Comparison of ENCODE assay signal across 1 cellular context in the genomic region with DNA sequence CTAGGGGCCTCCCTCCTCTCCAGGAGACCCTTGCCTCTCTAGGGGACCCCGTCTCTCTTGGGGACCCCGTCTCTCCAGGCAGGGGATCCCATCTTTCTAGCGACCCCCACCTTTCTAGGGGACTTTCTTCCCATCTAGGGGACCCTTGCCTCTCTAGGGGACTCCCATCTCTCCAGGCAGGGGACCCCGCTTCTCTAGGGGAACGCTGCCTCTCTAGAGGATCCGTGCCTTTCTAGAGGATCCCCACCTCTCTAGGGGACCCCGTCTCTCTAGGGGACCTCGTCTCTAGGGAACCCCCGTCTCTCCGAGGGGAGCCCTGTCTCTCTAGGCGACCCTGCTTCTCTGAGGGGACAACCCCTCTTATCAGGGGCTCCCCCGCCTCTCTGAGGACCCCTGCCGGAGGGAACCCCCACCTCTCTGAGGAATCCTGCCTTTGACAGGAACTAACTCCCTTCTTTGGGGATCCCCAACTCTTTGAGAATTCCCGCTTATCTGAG.
TF ChIP-seq lines count a peak whose summit lies in the region.

No MANE protein-coding gene starts in this region.

TF ChIP-seq in K562, 482 proteins besides CTCF, POLR2A, EP300 and RAD21 (continued from another document):
- TF ChIP-seq, protein P1, sequence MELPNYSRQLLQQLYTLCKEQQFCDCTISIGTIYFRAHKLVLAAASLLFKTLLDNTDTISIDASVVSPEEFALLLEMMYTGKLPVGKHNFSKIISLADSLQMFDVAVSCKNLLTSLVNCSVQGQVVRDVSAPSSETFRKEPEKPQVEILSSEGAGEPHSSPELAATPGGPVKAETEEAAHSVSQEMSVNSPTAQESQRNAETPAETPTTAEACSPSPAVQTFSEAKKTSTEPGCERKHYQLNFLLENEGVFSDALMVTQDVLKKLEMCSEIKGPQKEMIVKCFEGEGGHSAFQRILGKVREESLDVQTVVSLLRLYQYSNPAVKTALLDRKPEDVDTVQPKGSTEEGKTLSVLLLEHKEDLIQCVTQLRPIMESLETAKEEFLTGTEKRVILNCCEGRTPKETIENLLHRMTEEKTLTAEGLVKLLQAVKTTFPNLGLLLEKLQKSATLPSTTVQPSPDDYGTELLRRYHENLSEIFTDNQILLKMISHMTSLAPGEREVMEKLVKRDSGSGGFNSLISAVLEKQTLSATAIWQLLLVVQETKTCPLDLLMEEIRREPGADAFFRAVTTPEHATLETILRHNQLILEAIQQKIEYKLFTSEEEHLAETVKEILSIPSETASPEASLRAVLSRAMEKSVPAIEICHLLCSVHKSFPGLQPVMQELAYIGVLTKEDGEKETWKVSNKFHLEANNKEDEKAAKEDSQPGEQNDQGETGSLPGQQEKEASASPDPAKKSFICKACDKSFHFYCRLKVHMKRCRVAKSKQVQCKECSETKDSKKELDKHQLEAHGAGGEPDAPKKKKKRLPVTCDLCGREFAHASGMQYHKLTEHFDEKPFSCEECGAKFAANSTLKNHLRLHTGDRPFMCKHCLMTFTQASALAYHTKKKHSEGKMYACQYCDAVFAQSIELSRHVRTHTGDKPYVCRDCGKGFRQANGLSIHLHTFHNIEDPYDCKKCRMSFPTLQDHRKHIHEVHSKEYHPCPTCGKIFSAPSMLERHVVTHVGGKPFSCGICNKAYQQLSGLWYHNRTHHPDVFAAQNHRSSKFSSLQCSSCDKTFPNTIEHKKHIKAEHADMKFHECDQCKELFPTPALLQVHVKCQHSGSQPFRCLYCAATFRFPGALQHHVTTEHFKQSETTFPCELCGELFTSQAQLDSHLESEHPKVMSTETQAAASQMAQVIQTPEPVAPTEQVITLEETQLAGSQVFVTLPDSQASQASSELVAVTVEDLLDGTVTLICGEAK (IDR thresholded peaks at IDR 0.05) = peak; percentile 28; the same call in 1 of the 2 replicates
- TF ChIP-seq, protein P1 (CRISPR knock-in tag; IDR thresholded peaks at IDR 0.05) = no peak
- TF ChIP-seq, protein P2, sequence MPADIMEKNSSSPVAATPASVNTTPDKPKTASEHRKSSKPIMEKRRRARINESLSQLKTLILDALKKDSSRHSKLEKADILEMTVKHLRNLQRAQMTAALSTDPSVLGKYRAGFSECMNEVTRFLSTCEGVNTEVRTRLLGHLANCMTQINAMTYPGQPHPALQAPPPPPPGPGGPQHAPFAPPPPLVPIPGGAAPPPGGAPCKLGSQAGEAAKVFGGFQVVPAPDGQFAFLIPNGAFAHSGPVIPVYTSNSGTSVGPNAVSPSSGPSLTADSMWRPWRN (IDR thresholded peaks at IDR 0.05; ENCODE audit: low read depth) = no peak
- TF ChIP-seq, protein P3, sequence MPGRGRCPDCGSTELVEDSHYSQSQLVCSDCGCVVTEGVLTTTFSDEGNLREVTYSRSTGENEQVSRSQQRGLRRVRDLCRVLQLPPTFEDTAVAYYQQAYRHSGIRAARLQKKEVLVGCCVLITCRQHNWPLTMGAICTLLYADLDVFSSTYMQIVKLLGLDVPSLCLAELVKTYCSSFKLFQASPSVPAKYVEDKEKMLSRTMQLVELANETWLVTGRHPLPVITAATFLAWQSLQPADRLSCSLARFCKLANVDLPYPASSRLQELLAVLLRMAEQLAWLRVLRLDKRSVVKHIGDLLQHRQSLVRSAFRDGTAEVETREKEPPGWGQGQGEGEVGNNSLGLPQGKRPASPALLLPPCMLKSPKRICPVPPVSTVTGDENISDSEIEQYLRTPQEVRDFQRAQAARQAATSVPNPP (IDR thresholded peaks at IDR 0.05; ENCODE audit: borderline replicate concordance, insufficient read depth, insufficient read length) = no peak
- TF ChIP-seq FOS (IDR thresholded peaks at IDR 0.05; ENCODE audit: extremely low read depth, insufficient read length) (no peak), SRF (CRISPR knock-in tag; IDR thresholded peaks at IDR 0.05) (peak in 1 of 2 experiments; percentile 35; a peak in 1 of 4 replicates), TEAD4 (IDR thresholded peaks at IDR 0.05; ENCODE audit: low read length) (no peak), TEAD4 (CRISPR knock-in tag; IDR thresholded peaks at IDR 0.05; ENCODE audit: borderline replicate concordance) (peak; percentile 48; the same call in 1 of the 2 replicates), RBM34 (IDR thresholded peaks at IDR 0.05; ENCODE audit: borderline replicate concordance, insufficient read depth, low read length) (no peak), ATF1 (CRISPR knock-in tag; IDR thresholded peaks at IDR 0.05) (no peak), ATF1 (tag; IDR thresholded peaks at IDR 0.05) (no peak), NFATC3 (IDR thresholded peaks at IDR 0.05) (no peak)
- TF ChIP-seq, protein P4, sequence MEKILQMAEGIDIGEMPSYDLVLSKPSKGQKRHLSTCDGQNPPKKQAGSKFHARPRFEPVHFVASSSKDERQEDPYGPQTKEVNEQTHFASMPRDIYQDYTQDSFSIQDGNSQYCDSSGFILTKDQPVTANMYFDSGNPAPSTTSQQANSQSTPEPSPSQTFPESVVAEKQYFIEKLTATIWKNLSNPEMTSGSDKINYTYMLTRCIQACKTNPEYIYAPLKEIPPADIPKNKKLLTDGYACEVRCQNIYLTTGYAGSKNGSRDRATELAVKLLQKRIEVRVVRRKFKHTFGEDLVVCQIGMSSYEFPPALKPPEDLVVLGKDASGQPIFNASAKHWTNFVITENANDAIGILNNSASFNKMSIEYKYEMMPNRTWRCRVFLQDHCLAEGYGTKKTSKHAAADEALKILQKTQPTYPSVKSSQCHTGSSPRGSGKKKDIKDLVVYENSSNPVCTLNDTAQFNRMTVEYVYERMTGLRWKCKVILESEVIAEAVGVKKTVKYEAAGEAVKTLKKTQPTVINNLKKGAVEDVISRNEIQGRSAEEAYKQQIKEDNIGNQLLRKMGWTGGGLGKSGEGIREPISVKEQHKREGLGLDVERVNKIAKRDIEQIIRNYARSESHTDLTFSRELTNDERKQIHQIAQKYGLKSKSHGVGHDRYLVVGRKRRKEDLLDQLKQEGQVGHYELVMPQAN (IDR thresholded peaks at IDR 0.05; ENCODE audit: borderline replicate concordance) = 0 out of 2 replicates have a peak, but pooled peaks have one; percentile 18
- TF ChIP-seq, protein P5, sequence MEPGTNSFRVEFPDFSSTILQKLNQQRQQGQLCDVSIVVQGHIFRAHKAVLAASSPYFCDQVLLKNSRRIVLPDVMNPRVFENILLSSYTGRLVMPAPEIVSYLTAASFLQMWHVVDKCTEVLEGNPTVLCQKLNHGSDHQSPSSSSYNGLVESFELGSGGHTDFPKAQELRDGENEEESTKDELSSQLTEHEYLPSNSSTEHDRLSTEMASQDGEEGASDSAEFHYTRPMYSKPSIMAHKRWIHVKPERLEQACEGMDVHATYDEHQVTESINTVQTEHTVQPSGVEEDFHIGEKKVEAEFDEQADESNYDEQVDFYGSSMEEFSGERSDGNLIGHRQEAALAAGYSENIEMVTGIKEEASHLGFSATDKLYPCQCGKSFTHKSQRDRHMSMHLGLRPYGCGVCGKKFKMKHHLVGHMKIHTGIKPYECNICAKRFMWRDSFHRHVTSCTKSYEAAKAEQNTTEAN (CRISPR knock-in tag; IDR thresholded peaks at IDR 0.05) = 0 out of 2 replicates have a peak, but pooled peaks have one; percentile 41
- TF ChIP-seq, protein P6, sequence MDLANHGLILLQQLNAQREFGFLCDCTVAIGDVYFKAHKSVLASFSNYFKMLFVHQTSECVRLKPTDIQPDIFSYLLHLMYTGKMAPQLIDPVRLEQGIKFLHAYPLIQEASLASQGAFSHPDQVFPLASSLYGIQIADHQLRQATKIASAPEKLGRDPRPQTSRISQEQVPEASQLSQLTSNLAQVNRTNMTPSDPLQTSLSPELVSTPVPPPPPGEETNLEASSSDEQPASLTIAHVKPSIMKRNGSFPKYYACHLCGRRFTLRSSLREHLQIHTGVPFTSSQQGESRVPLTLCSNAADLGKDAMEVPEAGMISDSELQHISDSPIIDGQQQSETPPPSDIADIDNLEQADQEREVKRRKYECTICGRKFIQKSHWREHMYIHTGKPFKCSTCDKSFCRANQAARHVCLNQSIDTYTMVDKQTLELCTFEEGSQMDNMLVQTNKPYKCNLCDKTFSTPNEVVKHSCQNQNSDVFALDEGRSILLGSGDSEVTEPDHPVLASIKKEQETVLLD (IDR thresholded peaks at IDR 0.05) = peak; percentile 36; the same call in 1 of the 2 replicates
- TF ChIP-seq, protein P7, sequence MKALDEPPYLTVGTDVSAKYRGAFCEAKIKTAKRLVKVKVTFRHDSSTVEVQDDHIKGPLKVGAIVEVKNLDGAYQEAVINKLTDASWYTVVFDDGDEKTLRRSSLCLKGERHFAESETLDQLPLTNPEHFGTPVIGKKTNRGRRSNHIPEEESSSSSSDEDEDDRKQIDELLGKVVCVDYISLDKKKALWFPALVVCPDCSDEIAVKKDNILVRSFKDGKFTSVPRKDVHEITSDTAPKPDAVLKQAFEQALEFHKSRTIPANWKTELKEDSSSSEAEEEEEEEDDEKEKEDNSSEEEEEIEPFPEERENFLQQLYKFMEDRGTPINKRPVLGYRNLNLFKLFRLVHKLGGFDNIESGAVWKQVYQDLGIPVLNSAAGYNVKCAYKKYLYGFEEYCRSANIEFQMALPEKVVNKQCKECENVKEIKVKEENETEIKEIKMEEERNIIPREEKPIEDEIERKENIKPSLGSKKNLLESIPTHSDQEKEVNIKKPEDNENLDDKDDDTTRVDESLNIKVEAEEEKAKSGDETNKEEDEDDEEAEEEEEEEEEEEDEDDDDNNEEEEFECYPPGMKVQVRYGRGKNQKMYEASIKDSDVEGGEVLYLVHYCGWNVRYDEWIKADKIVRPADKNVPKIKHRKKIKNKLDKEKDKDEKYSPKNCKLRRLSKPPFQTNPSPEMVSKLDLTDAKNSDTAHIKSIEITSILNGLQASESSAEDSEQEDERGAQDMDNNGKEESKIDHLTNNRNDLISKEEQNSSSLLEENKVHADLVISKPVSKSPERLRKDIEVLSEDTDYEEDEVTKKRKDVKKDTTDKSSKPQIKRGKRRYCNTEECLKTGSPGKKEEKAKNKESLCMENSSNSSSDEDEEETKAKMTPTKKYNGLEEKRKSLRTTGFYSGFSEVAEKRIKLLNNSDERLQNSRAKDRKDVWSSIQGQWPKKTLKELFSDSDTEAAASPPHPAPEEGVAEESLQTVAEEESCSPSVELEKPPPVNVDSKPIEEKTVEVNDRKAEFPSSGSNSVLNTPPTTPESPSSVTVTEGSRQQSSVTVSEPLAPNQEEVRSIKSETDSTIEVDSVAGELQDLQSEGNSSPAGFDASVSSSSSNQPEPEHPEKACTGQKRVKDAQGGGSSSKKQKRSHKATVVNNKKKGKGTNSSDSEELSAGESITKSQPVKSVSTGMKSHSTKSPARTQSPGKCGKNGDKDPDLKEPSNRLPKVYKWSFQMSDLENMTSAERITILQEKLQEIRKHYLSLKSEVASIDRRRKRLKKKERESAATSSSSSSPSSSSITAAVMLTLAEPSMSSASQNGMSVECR (CRISPR knock-in tag; IDR thresholded peaks at IDR 0.05) = peak; percentile 65; the same call in 1 of the 2 replicates
- TF ChIP-seq, protein P8, sequence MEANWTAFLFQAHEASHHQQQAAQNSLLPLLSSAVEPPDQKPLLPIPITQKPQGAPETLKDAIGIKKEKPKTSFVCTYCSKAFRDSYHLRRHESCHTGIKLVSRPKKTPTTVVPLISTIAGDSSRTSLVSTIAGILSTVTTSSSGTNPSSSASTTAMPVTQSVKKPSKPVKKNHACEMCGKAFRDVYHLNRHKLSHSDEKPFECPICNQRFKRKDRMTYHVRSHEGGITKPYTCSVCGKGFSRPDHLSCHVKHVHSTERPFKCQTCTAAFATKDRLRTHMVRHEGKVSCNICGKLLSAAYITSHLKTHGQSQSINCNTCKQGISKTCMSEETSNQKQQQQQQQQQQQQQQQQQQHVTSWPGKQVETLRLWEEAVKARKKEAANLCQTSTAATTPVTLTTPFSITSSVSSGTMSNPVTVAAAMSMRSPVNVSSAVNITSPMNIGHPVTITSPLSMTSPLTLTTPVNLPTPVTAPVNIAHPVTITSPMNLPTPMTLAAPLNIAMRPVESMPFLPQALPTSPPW (CRISPR knock-in tag; IDR thresholded peaks at IDR 0.05) = peak; percentile 36
